27 cellular contexts compared by ENCODE assay signal in the genomic region with DNA sequence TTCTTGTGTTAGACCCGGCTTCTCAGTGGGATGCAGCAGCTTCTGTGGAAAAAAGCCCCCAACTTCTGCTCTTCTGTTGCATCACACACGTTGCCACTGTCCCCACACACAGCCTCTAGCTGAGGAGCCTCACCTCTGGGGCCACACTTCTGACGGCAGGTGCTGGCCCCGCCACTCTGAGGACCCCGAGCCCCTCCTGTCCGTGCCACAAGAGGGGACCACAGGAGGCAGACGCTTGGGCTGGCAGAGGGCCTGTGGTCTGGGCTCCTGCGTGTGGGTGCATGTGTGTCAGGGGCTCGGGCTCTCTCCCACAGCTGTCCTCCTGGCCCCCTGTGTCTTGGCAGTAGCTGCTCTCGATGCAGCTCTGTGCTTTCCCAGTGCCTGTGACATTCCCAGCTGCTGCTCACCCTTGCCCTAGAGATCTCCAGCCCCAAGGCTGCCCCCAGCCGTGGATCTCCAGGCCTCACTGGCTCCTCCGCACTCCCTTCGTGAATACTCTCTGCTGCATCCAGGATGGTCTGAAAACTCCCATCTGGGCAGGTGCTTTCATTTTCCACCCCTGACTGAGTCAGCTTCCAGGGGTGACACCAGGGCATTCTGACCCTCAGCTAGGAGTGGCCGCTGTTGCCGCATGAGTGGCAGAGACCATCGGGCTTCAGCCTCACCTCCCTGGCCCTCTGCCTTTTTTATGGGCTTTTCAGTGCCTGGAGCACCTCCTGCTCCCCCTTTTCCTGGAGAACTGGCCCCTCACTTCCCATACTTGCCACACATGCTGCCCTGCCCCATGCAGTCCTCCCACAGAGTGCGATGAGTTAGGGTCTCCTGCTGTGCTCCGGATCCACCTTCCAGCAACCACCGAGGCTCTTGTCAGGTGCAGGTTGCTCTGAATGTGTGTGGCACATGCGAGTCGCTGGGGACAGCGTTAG. TPM values are rescaled to one million over a fixed set of nuclear protein-coding genes. Genes with fewer than 3 reads are reported as not detected.
A peak's percentile ranks its signal among the peaks of the same experiment; 100 is the strongest.
DNase-seq lines count a peak whose midpoint lies in the region; ATAC-seq, FAIRE-seq and TF ChIP-seq lines count a peak whose summit lies in the region.
"Had no signal": no experiment of that assay in that cellular context is flagged by ENCODE, and none has a peak within 500 bp of the region (broad histone marks: within the 10 kb centered on the region; RNA-seq: fewer than 3 reads in every experiment).

No MANE protein-coding gene starts in this region.

- no TSS peak for BruUV-seq in K562 (replicated peaks; lab: Mats Ljungman, UMichigan)

- H3K9me3 Mint-ChIP-seq in activated T-cell treated with anti-CD3 and anti-CD28 coated beads, Interleukin-2, amount 50 U/mL, for 24 hours, result no peaks in the 10 kb centered on the region
- H3K9me3 Mint-ChIP-seq: activated CD4-positive, alpha-beta T cell treated with anti-CD3 and anti-CD28 coated beads, Interleukin-2, amount 10 ng/mL, durations not matched to agents 24 days and 14 days; activated T-helper 2 cell treated with anti-CD3 and anti-CD28 coated beads, Interferon-gamma antibody, Interleukin-2, Interleukin-4, amounts not matched to agents 10 μg/mL and 5 μg/mL and 100 μg/mL, durations not matched to agents 14 hours and 24 hours and 36 hours; CD4-positive, CD25-positive, alpha-beta regulatory T cell; central memory CD8-positive, alpha-beta T cell; H9; naive thymus-derived CD8-positive, alpha-beta T cell had no signal

- no peaks in the 10 kb centered on the region for H3K27me3 ChIP-seq in K562 (ENCODE audit: control insufficient read depth in 2 of 2, insufficient read depth in 2 of 2, low read length in 2 of 2)
- no peaks in the 10 kb centered on the region for H3K27me3 ChIP-seq in skeletal muscle tissue (ENCODE audit: control insufficient read depth in 3 of 3, insufficient read depth in 3 of 3, low read length in 3 of 3)
- H3K27me3 ChIP-seq in GM23248 (replicated peaks; ENCODE audit: insufficient read depth), result no peaks in the 10 kb centered on the region
- H3K27me3 ChIP-seq: dorsolateral prefrontal cortex, ovary, transverse colon had no signal

- H3K36me3 Mint-ChIP-seq in activated T-cell treated with anti-CD3 and anti-CD28 coated beads, Interleukin-2, amount 50 U/mL, for 24 hours (ENCODE audit: low read depth), result peaks cover 82% of the 10 kb centered on the region

- H3K27ac ChIP-seq in K562 (ENCODE audit: extremely low read depth, low read depth, low read length) (no peak overlapping the region), skeletal muscle tissue (ENCODE audit: low read depth, low read length) (no peak overlapping the region), GM23248 (no peak overlapping the region)
- H3K27ac ChIP-seq: left ventricle myocardium inferior, ovary, transverse colon, VCaP had no signal

- 92% methylated on average over 21 of the region's 22 CpGs for WGBS in K562 (ENCODE audit: insufficient coverage, low coverage, missing lambda C conversion rate)
- WGBS in GM23248 (ENCODE audit: low coverage in 1 of 2, low lambda C conversion rate in 2 of 2, missing lambda C conversion rate in 2 of 2), 2 experiments, result 80 to 81% methylated on average over 21 to 22 of the region's 22 CpGs

- CTCF ChIA-PET in K562 (lab: Yijun Ruan, JAX; ENCODE audit: low intra/inter-chr PET ratio), result no interaction called here

- no peak for ATAC-seq in K562
- ATAC-seq: naive thymus-derived CD8-positive, alpha-beta T cell; right cardiac atrium had no signal

- intact Hi-C loops in K562 (cut with micrococcal nuclease), result no loop called here

- no peak for TF ChIP-seq POLR2A in K562 (conservative IDR thresholded peaks at IDR 0.05)

- peaks cover 74% of the 10 kb centered on the region; the same call in 2 of the 3 replicates for H3K36me3 ChIP-seq in K562 (ENCODE audit: control insufficient read depth, insufficient read depth, low read length)
- H3K36me3 ChIP-seq in skeletal muscle tissue (ENCODE audit: control insufficient read depth in 3 of 3, insufficient read depth in 3 of 3, low read length in 3 of 3), result peaks cover 63 to 74% (median 64%) of the 10 kb centered on the region in 3 donors
- peaks cover 28% of the 10 kb centered on the region; the same call in 1 of the 2 replicates for H3K36me3 ChIP-seq in GM23248 (ENCODE audit: low read depth)
- H3K36me3 ChIP-seq: ovary had no signal

- H3K9ac ChIP-seq in K562 (ENCODE audit: insufficient read depth in 1 of 2, low read depth in 2 of 2, low read length in 2 of 2) (peak overlapping the region in 1 of 2 experiments; percentile 68; a peak in 2 of 4 replicates), skeletal muscle tissue (ENCODE audit: low read depth in 1 of 3, low read length in 3 of 3) (peak overlapping the region in 2 of 3 donors; percentile 45 to 51), GM23248 (no peak overlapping the region)

- H3K4me1 ChIP-seq in K562 (replicated peaks in 1 of 2; ENCODE audit: control insufficient read depth in 2 of 2, insufficient read depth in 2 of 2, low read length in 2 of 2) (peaks cover 0 to 4% of the 10 kb centered on the region in 2 experiments; a peak in 1 of 5 replicates), skeletal muscle tissue (ENCODE audit: control insufficient read depth in 3 of 3, insufficient read depth in 3 of 3, low read length in 3 of 3) (peaks cover 6 to 9% (median 9%) of the 10 kb centered on the region in 3 donors), GM23248 (ENCODE audit: insufficient read depth) (no peaks in the 10 kb centered on the region; the same call in 1 of the 2 replicates)

- H3K9me1 ChIP-seq in K562 (ENCODE audit: control insufficient read depth, insufficient read depth, low read length), result peaks cover 4% of the 10 kb centered on the region

- H2AFZ ChIP-seq in K562 (ENCODE audit: low read depth, low read length) (no peak overlapping the region), GM23248 (no peak overlapping the region)

- TF ChIP-seq EP300 in K562 (IDR thresholded peaks at IDR 0.05; ENCODE audit: low read length), result no peak

- DNase-seq in activated T-cell treated with anti-CD3 and anti-CD28 coated beads, Interleukin-2, amount 50 U/mL, for 24 hours, result no peak
- no peak for DNase-seq in activated T-cell treated with anti-CD3 and anti-CD28 coated beads, Interleukin-2, amount 50 U/mL, for 48 hours
- DNase-seq in K562 (ENCODE audit: extremely low read depth in 1 of 4, low spot score in 3 of 4) (no peak), myocyte (ENCODE audit: low read depth) (peak; percentile 89), NCI-H774 (lab: John Stamatoyannopoulos, UW) (no peak), NCI-H2227 treated with DMSO at 0.1 percent for 48 hours (lab: John Stamatoyannopoulos, UW) (no peak), GM23248 (no peak)
- DNase-seq: activated CD4-positive, alpha-beta T cell treated with anti-CD3 and anti-CD28 coated beads, Interleukin-2, amount 10 ng/mL, durations not matched to agents 24 days and 14 days; CD4-positive, CD25-positive, alpha-beta regulatory T cell; dorsolateral prefrontal cortex; EL; H9; IMR-90; left ventricle myocardium inferior; naive thymus-derived CD8-positive, alpha-beta T cell; NCI-H1694 treated with DMSO at 0.1 percent for 48 hours; NCI-H510A treated with DMSO at 0.1 percent for 48 hours; ovary; right cardiac atrium; SW 1271; T-helper 9 cell; transverse colon had no signal

- TF ChIP-seq CTCF in K562 (IDR thresholded peaks at IDR 0.05 in 2 of 3, conservative IDR thresholded peaks at IDR 0.05 in 1 of 3; ENCODE audit: insufficient read depth in 2 of 3, low read depth in 1 of 3, low read length in 3 of 3), result no peak

- in situ Hi-C loops in K562 (cut with MboI) (no loop called here), GM23248 (cut with MboI) (no loop called here)

- TF ChIP-seq RAD21 in K562 (CRISPR knock-in tag; conservative IDR thresholded peaks at IDR 0.05 in 1 of 2, IDR thresholded peaks at IDR 0.05 in 1 of 2), result no peak

- H3K4me1 Mint-ChIP-seq in activated T-cell treated with anti-CD3 and anti-CD28 coated beads, Interleukin-2, amount 50 U/mL, for 24 hours (ENCODE audit: low read depth), result peaks cover 2% of the 10 kb centered on the region
- H3K4me1 Mint-ChIP-seq: H9 had no signal

- H4K20me1 ChIP-seq in K562 (replicated peaks; ENCODE audit: control insufficient read depth, insufficient read depth, low read length) (peaks cover 3% of the 10 kb centered on the region; the same call in 1 of the 2 replicates), GM23248 (ENCODE audit: insufficient read depth) (no peaks in the 10 kb centered on the region)

- no peak overlapping the region for H3K4me2 ChIP-seq in K562 (ENCODE audit: insufficient read depth, low read length)
- H3K4me2 ChIP-seq in GM23248 (ENCODE audit: unreplicated experiment), result no peak overlapping the region

- H3K79me2 ChIP-seq in K562 (ENCODE audit: control insufficient read depth, insufficient read depth, low read length) (no peaks in the 10 kb centered on the region; the same call in 2 of the 3 replicates), GM23248 (ENCODE audit: insufficient read depth) (peaks cover 72% of the 10 kb centered on the region)

- no peaks in the 10 kb centered on the region for H3K9me2 ChIP-seq in GM23248 (ENCODE audit: insufficient read depth)

- H3K27ac Mint-ChIP-seq in activated T-cell treated with anti-CD3 and anti-CD28 coated beads, Interleukin-2, amount 50 U/mL, for 24 hours, result peak overlapping the region; percentile 26
- H3K27ac Mint-ChIP-seq: activated CD4-positive, alpha-beta T cell treated with anti-CD3 and anti-CD28 coated beads, Interleukin-2, amount 10 ng/mL, durations not matched to agents 24 days and 14 days; activated T-helper 2 cell treated with anti-CD3 and anti-CD28 coated beads, Interferon-gamma antibody, Interleukin-2, Interleukin-4, amounts not matched to agents 10 μg/mL and 5 μg/mL and 100 μg/mL, durations not matched to agents 14 hours and 24 hours and 36 hours; CD4-positive, CD25-positive, alpha-beta regulatory T cell had no signal

- FAIRE-seq in K562 (lab: Jason Lieb, UNC), result no peak
- FAIRE-seq: GM12891 had no signal

- H3F3A ChIP-seq in GM23248 (ENCODE audit: insufficient read depth), result no peaks in the 10 kb centered on the region

- H3K4me3 ChIP-seq in K562, result no peak overlapping the region
- H3K4me3 ChIP-seq in skeletal muscle tissue (ENCODE audit: low read length in 3 of 3), result no peak overlapping the region
- no peak overlapping the region for H3K4me3 ChIP-seq in GM23248
- H3K4me3 ChIP-seq: dorsolateral prefrontal cortex, left ventricle myocardium inferior, ovary, transverse colon had no signal

- no peak overlapping the region for H3K4me3 Mint-ChIP-seq in activated T-cell treated with anti-CD3 and anti-CD28 coated beads, Interleukin-2, amount 50 U/mL, for 24 hours
- H3K4me3 Mint-ChIP-seq: activated CD4-positive, alpha-beta T cell treated with anti-CD3 and anti-CD28 coated beads, Interleukin-2, amount 10 ng/mL, durations not matched to agents 24 days and 14 days; CD4-positive, CD25-positive, alpha-beta regulatory T cell; central memory CD8-positive, alpha-beta T cell; H9; naive thymus-derived CD8-positive, alpha-beta T cell had no signal

- H3K27me3 Mint-ChIP-seq in activated T-cell treated with anti-CD3 and anti-CD28 coated beads, Interleukin-2, amount 50 U/mL, for 24 hours, result no peaks in the 10 kb centered on the region
- H3K27me3 Mint-ChIP-seq: activated CD4-positive, alpha-beta T cell treated with anti-CD3 and anti-CD28 coated beads, Interleukin-2, amount 10 ng/mL, durations not matched to agents 24 days and 14 days; CD4-positive, CD25-positive, alpha-beta regulatory T cell; central memory CD8-positive, alpha-beta T cell; naive thymus-derived CD8-positive, alpha-beta T cell had no signal

- no peaks in the 10 kb centered on the region for H3K9me3 ChIP-seq in K562 (replicated peaks; ENCODE audit: control insufficient read depth, insufficient read depth, low read depth, low read length)
- no peaks in the 10 kb centered on the region for H3K9me3 ChIP-seq in skeletal muscle tissue (ENCODE audit: control insufficient read depth in 3 of 3, low read length in 3 of 3)
- no peaks in the 10 kb centered on the region for H3K9me3 ChIP-seq in GM23248 (ENCODE audit: low read depth)
- H3K9me3 ChIP-seq: left ventricle myocardium inferior, ovary, transverse colon had no signal

- POLR2A ChIA-PET in K562 (lab: Yijun Ruan, JAX), result interaction anchor here (0.6 to 2.1 kb wide), 8 partner anchors 7 to 138 kb away, joined by 3 to 9 read pairs (median 3); no protein-coding TSS in a partner anchor

RNA-seq across cellular contexts. Expression of a gene that starts 13.7 kb away (rescaled TPM):
- total RNA-seq in K562 (2011; cell fraction: chromatin; rRNA removed; ENCODE audit: low replicate concordance), result 132 and 299 TPM in 2 replicates
- 154 and 168 TPM in 2 replicates for total RNA-seq in K562 (2011; cell fraction: nucleolus; rRNA removed)
- total RNA-seq in K562 (2011; cell fraction: nucleoplasm; rRNA removed), result 141 and 151 TPM in 2 replicates
- total RNA-seq in K562 (2014; rRNA removed) (21.1 and 24.1 TPM in 2 replicates), K562 (2014; rRNA removed; fragmentation: Illumina TruSeq; extraction: Trizol) (10.0 and 12.0 TPM in 2 replicates), K562 (2015; rRNA removed; fragmentation: Illumina TruSeq; extraction: Trizol) (17.2 and 17.8 TPM in 2 replicates), K562 (2021) (43.4 and 48.1 TPM in 2 replicates), myocyte (32.0 and 40.3 TPM in 2 replicates), skeletal muscle tissue (20.9 TPM)
- polyA plus RNA-seq in K562 (2011; rRNA removed) (21.0 and 34.2 TPM in 2 replicates), K562 (2014; fragmentation: Illumina TruSeq; extraction: Trizol) (19.4 and 22.5 TPM in 2 replicates), K562 (2014; fragmentation: Nextera tagmentation; extraction: Ambion mirVana) (1 to 10 TPM; 1.2 to 1.4 TPM), K562 (2014; rRNA removed) (27.4 and 31.4 TPM in 2 replicates), GM23248 (2016; fragmentation: Nextera tagmentation; extraction: Ambion mirVana) (22.2 and 23.0 TPM in 2 replicates)
- polyA plus RNA-seq in K562 (2011; cell fraction: cytosol; rRNA removed), result 25.3 and 40.5 TPM in 2 replicates
- polyA plus RNA-seq in K562 (2011; cell fraction: nucleus; rRNA removed), result 83.2 and 123 TPM in 2 replicates
- 30.0 and 42.5 TPM in 2 replicates for polyA plus RNA-seq in K562 (2012)
- 23.0 and 45.7 TPM in 2 replicates for polyA minus RNA-seq in K562 (2011; rRNA and poly(A)+ RNA removed)
- 28.1 and 43.8 TPM in 2 replicates for polyA minus RNA-seq in K562 (2011; cell fraction: cytosol; rRNA and poly(A)+ RNA removed)
- polyA minus RNA-seq in K562 (2011; cell fraction: nucleus; rRNA and poly(A)+ RNA removed), result 55.9 and 63.5 TPM in 2 replicates
- polyA plus RNA-seq in myocyte (2012), result 37.1 TPM
- 25.4 and 25.7 TPM in 2 replicates for total RNA-seq in GM23248 (2014; rRNA removed; shearing (Covaris generic))

RNA-seq across cellular contexts. Expression of a gene that starts 14.0 kb away (rescaled TPM):
- 90.2 and 178 TPM in 2 replicates for total RNA-seq in K562 (2011; cell fraction: chromatin; rRNA removed; ENCODE audit: low replicate concordance)
- 124 and 128 TPM in 2 replicates for total RNA-seq in K562 (2011; cell fraction: nucleolus; rRNA removed)
- 77.5 and 85.2 TPM in 2 replicates for total RNA-seq in K562 (2011; cell fraction: nucleoplasm; rRNA removed)
- total RNA-seq in K562 (2014; rRNA removed) (40.4 and 44.6 TPM in 2 replicates), K562 (2014; rRNA removed; fragmentation: Illumina TruSeq; extraction: Trizol) (16.8 and 17.9 TPM in 2 replicates), K562 (2015; rRNA removed; fragmentation: Illumina TruSeq; extraction: Trizol) (32.4 and 34.3 TPM in 2 replicates), K562 (2021) (45.0 and 53.3 TPM in 2 replicates), myocyte (32.6 and 36.4 TPM in 2 replicates), skeletal muscle tissue (13.6 TPM)
- polyA plus RNA-seq in K562 (2011; rRNA removed) (28.5 and 30.6 TPM in 2 replicates), K562 (2014; fragmentation: Illumina TruSeq; extraction: Trizol) (35.0 and 36.7 TPM in 2 replicates), K562 (2014; fragmentation: Nextera tagmentation; extraction: Ambion mirVana) (1 to 10 TPM; 1.0 to 1.9 TPM), K562 (2014; rRNA removed) (41.0 and 48.9 TPM in 2 replicates), GM23248 (2016; fragmentation: Nextera tagmentation; extraction: Ambion mirVana) (50.5 and 55.6 TPM in 2 replicates)
- polyA plus RNA-seq in K562 (2011; cell fraction: cytosol; rRNA removed), result 20.8 and 33.6 TPM in 2 replicates
- 96.6 and 109 TPM in 2 replicates for polyA plus RNA-seq in K562 (2011; cell fraction: nucleus; rRNA removed)
- 43.7 and 43.9 TPM in 2 replicates for polyA plus RNA-seq in K562 (2012)
- 19.3 and 21.7 TPM in 2 replicates for polyA minus RNA-seq in K562 (2011; rRNA and poly(A)+ RNA removed)
- 21.6 and 25.8 TPM in 2 replicates for polyA minus RNA-seq in K562 (2011; cell fraction: cytosol; rRNA and poly(A)+ RNA removed)
- 28.8 and 51.3 TPM in 2 replicates for polyA minus RNA-seq in K562 (2011; cell fraction: nucleus; rRNA and poly(A)+ RNA removed)
- polyA plus RNA-seq in myocyte (2012), result 46.7 TPM
- total RNA-seq in GM23248 (2014; rRNA removed; shearing (Covaris generic)), result 25.6 and 26.6 TPM in 2 replicates
